ENCODE assay signal across 28 cellular contexts in genomic region chr2:10706033-10706432, GRCh38. TPM values are rescaled to one million over a fixed set of nuclear protein-coding genes. Genes with fewer than 3 reads are reported as not detected.
DNase-seq lines count a peak whose midpoint lies in the region; ATAC-seq and TF ChIP-seq lines count a peak whose summit lies in the region.
"Had no signal": no experiment of that assay in that cellular context is flagged by ENCODE, and none has a peak within 500 bp of the region (broad histone marks: within the 10 kb centered on the region; RNA-seq: fewer than 3 reads in every experiment).

No MANE protein-coding gene starts in this region.

- H3K27ac Mint-ChIP-seq in activated T-cell treated with anti-CD3 and anti-CD28 coated beads, Interleukin-2, amount 50 U/mL, for 72 hours = no peak overlapping the region
- H3K27ac Mint-ChIP-seq in activated T-cell treated with anti-CD3 and anti-CD28 coated beads, Interleukin-2, amount 50 U/mL, for 24 hours = no peak overlapping the region
- H3K27ac Mint-ChIP-seq in stimulated activated naive CD8-positive, alpha-beta T cell treated with anti-CD3 and anti-CD28 coated beads, Interleukin-15, amount 100 ng/mL, for 72 hours = no peak overlapping the region
- H3K27ac Mint-ChIP-seq in neural progenitor cell = no peak overlapping the region
- H3K27ac Mint-ChIP-seq in stimulated activated effector memory CD8-positive, alpha-beta T cell treated with anti-CD3 and anti-CD28 coated beads, Interleukin-12 subunit alpha, Interleukin-12 subunit beta, amount 100 ng/mL, for 72 hours = no peak overlapping the region
- H3K27ac Mint-ChIP-seq: CD4-positive, alpha-beta memory T cell; CD4-positive, CD25-positive, alpha-beta regulatory T cell had no signal

- no peak overlapping the region for H3K4me3 Mint-ChIP-seq in activated T-cell treated with anti-CD3 and anti-CD28 coated beads, Interleukin-2, amount 50 U/mL, for 72 hours
- no peak overlapping the region for H3K4me3 Mint-ChIP-seq in activated T-cell treated with anti-CD3 and anti-CD28 coated beads, Interleukin-2, amount 50 U/mL, for 24 hours
- no peak overlapping the region for H3K4me3 Mint-ChIP-seq in stimulated activated naive CD8-positive, alpha-beta T cell treated with anti-CD3 and anti-CD28 coated beads, Interleukin-15, amount 100 ng/mL, for 72 hours
- peak overlapping the region; percentile 10 for H3K4me3 Mint-ChIP-seq in neural progenitor cell
- no peak overlapping the region for H3K4me3 Mint-ChIP-seq in stimulated activated effector memory CD8-positive, alpha-beta T cell treated with anti-CD3 and anti-CD28 coated beads, Interleukin-12 subunit alpha, Interleukin-12 subunit beta, amount 100 ng/mL, for 72 hours
- H3K4me3 Mint-ChIP-seq: CD14-positive monocyte; CD4-positive, alpha-beta memory T cell; CD4-positive, CD25-positive, alpha-beta regulatory T cell; CD8-positive, alpha-beta memory T cell had no signal

- H3K36me3 ChIP-seq in neural progenitor cell (no peaks in the 10 kb centered on the region), mucosa of descending colon (ENCODE audit: low read depth) (no peaks in the 10 kb centered on the region)
- H3K36me3 ChIP-seq: BE2C, BLaER1 had no signal

- no peaks in the 10 kb centered on the region for H3K27me3 ChIP-seq in neural progenitor cell
- H3K27me3 ChIP-seq: BLaER1 had no signal

- no peaks in the 10 kb centered on the region for H3K79me2 ChIP-seq in neural progenitor cell (ENCODE audit: low read depth)

- no peak for TF ChIP-seq CTCF in neural progenitor cell (IDR thresholded peaks at IDR 0.05)
- no peak for TF ChIP-seq CTCF in mucosa of descending colon (IDR thresholded peaks at IDR 0.05)

- no peaks in the 10 kb centered on the region for H3K4me1 ChIP-seq in neural progenitor cell
- no peaks in the 10 kb centered on the region for H3K4me1 ChIP-seq in mucosa of descending colon (ENCODE audit: low read depth)
- H3K4me1 ChIP-seq: BE2C had no signal

- peaks cover 18% of the 10 kb centered on the region for H3K27me3 Mint-ChIP-seq in activated T-cell treated with anti-CD3 and anti-CD28 coated beads, Interleukin-2, amount 50 U/mL, for 72 hours (ENCODE audit: low read depth)
- H3K27me3 Mint-ChIP-seq in activated T-cell treated with anti-CD3 and anti-CD28 coated beads, Interleukin-2, amount 50 U/mL, for 24 hours = peaks cover 33% of the 10 kb centered on the region
- peaks cover 41% of the 10 kb centered on the region for H3K27me3 Mint-ChIP-seq in stimulated activated naive CD8-positive, alpha-beta T cell treated with anti-CD3 and anti-CD28 coated beads, Interleukin-15, amount 100 ng/mL, for 72 hours
- H3K27me3 Mint-ChIP-seq in neural progenitor cell (ENCODE audit: insufficient read depth, low read depth) = peaks cover 10% of the 10 kb centered on the region

- H3K9me3 Mint-ChIP-seq in activated T-cell treated with anti-CD3 and anti-CD28 coated beads, Interleukin-2, amount 50 U/mL, for 72 hours = no peaks in the 10 kb centered on the region
- no peaks in the 10 kb centered on the region for H3K9me3 Mint-ChIP-seq in activated T-cell treated with anti-CD3 and anti-CD28 coated beads, Interleukin-2, amount 50 U/mL, for 24 hours
- no peaks in the 10 kb centered on the region for H3K9me3 Mint-ChIP-seq in stimulated activated naive CD8-positive, alpha-beta T cell treated with anti-CD3 and anti-CD28 coated beads, Interleukin-15, amount 100 ng/mL, for 72 hours
- H3K9me3 Mint-ChIP-seq in neural progenitor cell = no peaks in the 10 kb centered on the region
- no peaks in the 10 kb centered on the region for H3K9me3 Mint-ChIP-seq in stimulated activated effector memory CD8-positive, alpha-beta T cell treated with anti-CD3 and anti-CD28 coated beads, Interleukin-12 subunit alpha, Interleukin-12 subunit beta, amount 100 ng/mL, for 72 hours
- H3K9me3 Mint-ChIP-seq: CD4-positive, CD25-positive, alpha-beta regulatory T cell; CD8-positive, alpha-beta memory T cell had no signal

- no peak overlapping the region for H3K4me3 ChIP-seq in neural progenitor cell
- no peak overlapping the region for H3K4me3 ChIP-seq in mucosa of descending colon
- H3K4me3 ChIP-seq: BLaER1, GM12878 had no signal

- intact Hi-C loops in mucosa of descending colon (cut with DNase I, micrococcal nuclease) = no loop called here

- H3K9ac ChIP-seq in neural progenitor cell = no peak overlapping the region
- H3K9ac ChIP-seq: BLaER1 had no signal

- H3F3A ChIP-seq in neural progenitor cell (ENCODE audit: low read depth) = no peaks in the 10 kb centered on the region

- no peak overlapping the region for H2AFZ ChIP-seq in neural progenitor cell (replicated peaks)

- no peak overlapping the region for H3K4me2 ChIP-seq in neural progenitor cell
- H3K4me2 ChIP-seq: BLaER1 had no signal

- H3K9me3 ChIP-seq in neural progenitor cell (ENCODE audit: low read depth) (no peaks in the 10 kb centered on the region), mucosa of descending colon (no peaks in the 10 kb centered on the region)
- H3K9me3 ChIP-seq: BE2C, BLaER1 had no signal

- no peak for DNase-seq in activated T-cell treated with anti-CD3 and anti-CD28 coated beads, Interleukin-2, amount 50 U/mL, for 72 hours
- DNase-seq in activated T-cell treated with anti-CD3 and anti-CD28 coated beads, Interleukin-2, amount 50 U/mL, for 24 hours = no peak
- DNase-seq in stimulated activated naive CD8-positive, alpha-beta T cell treated with anti-CD3 and anti-CD28 coated beads, Interleukin-15, Interleukin-2, amounts not matched to agents 100 U/mL and 50 U/mL, for 24 hours = no peak
- no peak for DNase-seq in stimulated activated naive CD8-positive, alpha-beta T cell treated with anti-CD3 and anti-CD28 coated beads, Interleukin-15, amount 100 ng/mL, for 72 hours
- DNase-seq in neural progenitor cell (ENCODE audit: low spot score) (no peak), mucosa of descending colon (no peak)
- DNase-seq in stimulated activated effector memory CD8-positive, alpha-beta T cell treated with anti-CD3 and anti-CD28 coated beads, Interleukin-12 subunit alpha, Interleukin-12 subunit beta, amount 100 ng/mL, for 72 hours (ENCODE audit: low spot score in 2 of 2) = no peak
- DNase-seq: 8988T; ACHN; BE2C; C1 segment of cervical spinal cord; CD4-positive, alpha-beta memory T cell; CD4-positive, CD25-positive, alpha-beta regulatory T cell; CD8-positive, alpha-beta memory T cell; COR-L47; DMS 273 treated with DMSO at 0.1 percent for 48 hours; DMS153; DMS53; DMS79; DND-41; EL; GDM1 had no signal

- no peaks in the 10 kb centered on the region for H4K20me1 ChIP-seq in neural progenitor cell (ENCODE audit: low read depth)
- H4K20me1 ChIP-seq: BLaER1 had no signal

- H3K27ac ChIP-seq in neural progenitor cell = no peak overlapping the region
- H3K27ac ChIP-seq: BLaER1 had no signal

- H3K4me1 Mint-ChIP-seq in activated T-cell treated with anti-CD3 and anti-CD28 coated beads, Interleukin-2, amount 50 U/mL, for 72 hours (ENCODE audit: low read depth) = no peaks in the 10 kb centered on the region
- no peaks in the 10 kb centered on the region for H3K4me1 Mint-ChIP-seq in activated T-cell treated with anti-CD3 and anti-CD28 coated beads, Interleukin-2, amount 50 U/mL, for 24 hours (ENCODE audit: low read depth)
- H3K4me1 Mint-ChIP-seq in stimulated activated naive CD8-positive, alpha-beta T cell treated with anti-CD3 and anti-CD28 coated beads, Interleukin-15, amount 100 ng/mL, for 72 hours = no peaks in the 10 kb centered on the region
- no peaks in the 10 kb centered on the region for H3K4me1 Mint-ChIP-seq in neural progenitor cell
- H3K4me1 Mint-ChIP-seq in stimulated activated effector memory CD8-positive, alpha-beta T cell treated with anti-CD3 and anti-CD28 coated beads, Interleukin-12 subunit alpha, Interleukin-12 subunit beta, amount 100 ng/mL, for 72 hours = no peaks in the 10 kb centered on the region
- H3K4me1 Mint-ChIP-seq: CD14-positive monocyte; CD4-positive, CD25-positive, alpha-beta regulatory T cell; CD8-positive, alpha-beta memory T cell had no signal

- peak; percentile 54 to 66 for ATAC-seq in activated T-cell treated with anti-CD3 and anti-CD28 coated beads, Interleukin-2, amount 50 U/mL, for 72 hours (replicated peaks in 1 of 2)
- ATAC-seq in stimulated activated naive CD8-positive, alpha-beta T cell treated with anti-CD3 and anti-CD28 coated beads, Interleukin-15, Interleukin-2, amounts not matched to agents 100 U/mL and 50 U/mL, for 24 hours = peak; percentile 63
- ATAC-seq in stimulated activated naive CD8-positive, alpha-beta T cell treated with anti-CD3 and anti-CD28 coated beads, Interleukin-15, amount 100 ng/mL, for 72 hours = no peak
- peak; percentile 64 for ATAC-seq in stimulated activated effector memory CD8-positive, alpha-beta T cell treated with anti-CD3 and anti-CD28 coated beads, Interleukin-12 subunit alpha, Interleukin-12 subunit beta, amount 100 ng/mL, for 72 hours
- ATAC-seq in GM21381 (IDR thresholded peaks at IDR 0.05; ENCODE audit: unreplicated experiment) = no peak
- no peak for ATAC-seq in mucosa of descending colon
- ATAC-seq: GM12878 had no signal

- H3K36me3 Mint-ChIP-seq in activated T-cell treated with anti-CD3 and anti-CD28 coated beads, Interleukin-2, amount 50 U/mL, for 72 hours (ENCODE audit: insufficient read depth in 2 of 2) = no peaks in the 10 kb centered on the region
- H3K36me3 Mint-ChIP-seq in activated T-cell treated with anti-CD3 and anti-CD28 coated beads, Interleukin-2, amount 50 U/mL, for 24 hours (ENCODE audit: low read depth) = no peaks in the 10 kb centered on the region
- no peaks in the 10 kb centered on the region for H3K36me3 Mint-ChIP-seq in neural progenitor cell
- H3K36me3 Mint-ChIP-seq in stimulated activated effector memory CD8-positive, alpha-beta T cell treated with anti-CD3 and anti-CD28 coated beads, Interleukin-12 subunit alpha, Interleukin-12 subunit beta, amount 100 ng/mL, for 72 hours = no peaks in the 10 kb centered on the region
- H3K36me3 Mint-ChIP-seq: CD14-positive monocyte; CD4-positive, alpha-beta memory T cell; CD4-positive, CD25-positive, alpha-beta regulatory T cell; CD8-positive, alpha-beta memory T cell had no signal

RNA-seq across cellular contexts. Expression of gene ATP6V1C2, which starts 15.4 kb away (rescaled TPM):
- total RNA-seq in activated T-cell treated with anti-CD3 and anti-CD28 coated beads, Interleukin-2, amount 50 U/mL, for 72 hours = under 1 TPM in 1 of 2 donors, not detected in 1; 0.21 TPM
- total RNA-seq in neural progenitor cell (ENCODE audit: low replicate concordance) = 0.11 and 0.19 TPM in 2 replicates
- total RNA-seq in mucosa of descending colon = 1 to 10 TPM in 2 of 3 donors, under 1 TPM in 1; 0.57 to 3.8 (median 1.0) TPM
- total RNA-seq: A673; CD4-positive, alpha-beta memory T cell; CD4-positive, CD25-positive, alpha-beta regulatory T cell; G401 had no signal

RNA-seq across cellular contexts. Expression of gene NOL10, which starts 16.3 kb away (rescaled TPM):
- 10 to 100 TPM; 24.6 to 33.1 TPM for total RNA-seq in activated T-cell treated with anti-CD3 and anti-CD28 coated beads, Interleukin-2, amount 50 U/mL, for 72 hours
- total RNA-seq in neural progenitor cell (ENCODE audit: low replicate concordance) (28.5 and 41.9 TPM in 2 replicates), mucosa of descending colon (10 to 100 TPM; 17.0 to 22.7 (median 19.7) TPM)

Comparison
In these comparisons a context has a peak if more than half of its experiments do, and no peak if none do; other contexts are left out.
1. ATAC-seq: peak in activated T-cell treated with anti-CD3 and anti-CD28 coated beads, Interleukin-2, amount 50 U/mL, for 72 hours (2 of 2), stimulated activated naive CD8-positive, alpha-beta T cell treated with anti-CD3 and anti-CD28 coated beads, Interleukin-15, Interleukin-2, amounts not matched to agents 100 U/mL and 50 U/mL, for 24 hours (single experiment) and stimulated activated effector memory CD8-positive, alpha-beta T cell treated with anti-CD3 and anti-CD28 coated beads, Interleukin-12 subunit alpha, Interleukin-12 subunit beta, amount 100 ng/mL, for 72 hours (single experiment); none in stimulated activated naive CD8-positive, alpha-beta T cell treated with anti-CD3 and anti-CD28 coated beads, Interleukin-15, amount 100 ng/mL, for 72 hours (single experiment), GM21381 (single experiment) and mucosa of descending colon (single experiment).